ENCODE assay signal across 20 cellular contexts in the genomic region with DNA sequence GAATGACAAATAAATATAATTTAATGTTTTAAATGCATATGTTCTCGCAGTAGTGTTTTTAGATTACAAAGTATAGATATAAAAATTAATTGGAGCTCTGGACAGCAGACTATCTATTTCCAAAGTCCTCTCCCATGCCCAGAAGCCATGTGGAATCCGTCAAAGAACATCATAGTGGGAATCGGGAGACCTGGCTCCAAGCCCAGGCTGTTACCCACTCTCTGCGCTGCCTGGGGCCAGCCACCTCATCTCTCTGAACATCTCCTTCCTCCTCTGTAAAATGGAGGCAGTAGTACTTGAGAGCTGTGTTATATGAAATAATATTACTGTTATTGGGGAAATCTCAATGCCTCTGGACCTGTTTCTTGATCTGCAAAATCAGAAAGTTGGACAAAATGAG.
"Had no signal": no experiment of that assay in that cellular context is flagged by ENCODE, and none has a peak within 500 bp of the region (broad histone marks: within the 10 kb centered on the region; RNA-seq: fewer than 3 reads in every experiment).

No MANE protein-coding gene starts in this region.

- H3K27ac ChIP-seq: gastroesophageal sphincter, left ventricle myocardium inferior, tibial nerve, uterus had no signal

- H3K36me3 ChIP-seq: gastroesophageal sphincter, left ventricle myocardium inferior, tibial nerve, uterus had no signal

- H3K27me3 ChIP-seq: gastroesophageal sphincter, tibial nerve, uterus had no signal

- H3K9me3 ChIP-seq: gastroesophageal sphincter, left ventricle myocardium inferior, tibial nerve, uterus had no signal

- FAIRE-seq: endothelial cell of umbilical vein had no signal

- H3K4me1 ChIP-seq: gastroesophageal sphincter, left ventricle myocardium inferior, tibial nerve, uterus had no signal

- H3K4me3 ChIP-seq: gastroesophageal sphincter, left ventricle myocardium inferior, tibial nerve, uterus had no signal

- DNase-seq: activated B cell treated with CpG ODN at 0.5 μM for 24 hours; activated CD4-positive, alpha-beta T cell treated with anti-CD3 and anti-CD28 coated beads for 48 hours; activated CD8-positive, alpha-beta memory T cell treated with anti-CD3 and anti-CD28 coated beads, Interleukin-2, amount 50 U/mL, for 4 hours; activated CD8-positive, alpha-beta T cell treated with anti-CD3 and anti-CD28 coated beads for 36 hours; activated gamma-delta T cell; activated T-cell treated with anti-CD3 and anti-CD28 coated beads, Interleukin-2, amount 50 U/mL, for 48 hours; amniotic stem cell; cortex of kidney; effector CD8-positive, alpha-beta T cell; islet precursor cell; left ventricle myocardium inferior; nucleus accumbens; stimulated activated naive CD4-positive, alpha-beta T cell treated with Interleukin-2 at 50 U/mL for 16 hours; substantia nigra; uterus had no signal

- ATAC-seq: activated CD8-positive, alpha-beta T cell treated with anti-CD3 and anti-CD28 coated beads for 36 hours; activated naive CD4-positive, alpha-beta T cell treated with anti-CD3 and anti-CD28 coated beads, Interleukin-2, amount 50 U/mL, for 72 hours; gastroesophageal sphincter; natural killer cell treated with Interleukin-12 subunit alpha and Interleukin-12 subunit beta and Interleukin-15 and Interleukin-18, amount 100 ng/mL, for 72 hours had no signal
